Comparison of ENCODE assay signal across 1 cellular context in genomic region chrX:97306771-97307470, GRCh38.
TF ChIP-seq lines count a peak whose summit lies in the region.

No MANE protein-coding gene starts in this region.

TF ChIP-seq in GM23338, 12 proteins besides CTCF, POLR2A, EP300 and RAD21 (continued from another document):
- TF ChIP-seq ZNF462 (CRISPR knock-in tag; IDR thresholded peaks at IDR 0.05): no peak
- no peak for TF ChIP-seq JUNB (IDR thresholded peaks at IDR 0.05; ENCODE audit: unreplicated experiment)
